ENCODE assay signal across 1 cellular context in the genomic region with DNA sequence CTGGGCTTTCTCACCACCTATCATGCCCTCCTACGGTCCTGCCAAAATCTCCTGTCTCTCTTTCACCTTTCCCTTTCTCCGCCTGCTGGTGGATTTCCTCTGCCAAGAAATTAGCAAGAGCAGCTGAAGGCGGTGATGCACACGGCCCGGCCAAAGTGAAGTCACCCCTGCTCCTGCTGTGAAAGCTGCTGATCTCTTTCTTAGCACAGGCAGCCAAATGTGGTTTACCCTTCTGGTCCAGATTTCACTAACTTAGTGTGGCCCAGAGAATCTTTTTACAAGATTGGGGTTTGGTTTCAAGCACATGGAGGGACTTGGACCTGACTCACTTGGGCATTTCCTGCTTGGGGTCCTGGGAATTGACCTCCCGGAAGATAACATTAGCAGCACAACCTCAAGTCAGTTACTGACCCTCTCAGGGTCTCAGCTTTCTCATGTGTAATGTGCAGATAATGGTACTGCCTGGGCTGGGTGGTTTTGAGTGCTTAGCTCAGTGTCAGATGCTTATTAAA.
TF ChIP-seq lines count a peak whose summit lies in the region.

No MANE protein-coding gene starts in this region.

TF ChIP-seq in H1, 55 proteins besides CTCF, POLR2A, EP300 and RAD21 (continued from another document):
- TF ChIP-seq, protein P1, sequence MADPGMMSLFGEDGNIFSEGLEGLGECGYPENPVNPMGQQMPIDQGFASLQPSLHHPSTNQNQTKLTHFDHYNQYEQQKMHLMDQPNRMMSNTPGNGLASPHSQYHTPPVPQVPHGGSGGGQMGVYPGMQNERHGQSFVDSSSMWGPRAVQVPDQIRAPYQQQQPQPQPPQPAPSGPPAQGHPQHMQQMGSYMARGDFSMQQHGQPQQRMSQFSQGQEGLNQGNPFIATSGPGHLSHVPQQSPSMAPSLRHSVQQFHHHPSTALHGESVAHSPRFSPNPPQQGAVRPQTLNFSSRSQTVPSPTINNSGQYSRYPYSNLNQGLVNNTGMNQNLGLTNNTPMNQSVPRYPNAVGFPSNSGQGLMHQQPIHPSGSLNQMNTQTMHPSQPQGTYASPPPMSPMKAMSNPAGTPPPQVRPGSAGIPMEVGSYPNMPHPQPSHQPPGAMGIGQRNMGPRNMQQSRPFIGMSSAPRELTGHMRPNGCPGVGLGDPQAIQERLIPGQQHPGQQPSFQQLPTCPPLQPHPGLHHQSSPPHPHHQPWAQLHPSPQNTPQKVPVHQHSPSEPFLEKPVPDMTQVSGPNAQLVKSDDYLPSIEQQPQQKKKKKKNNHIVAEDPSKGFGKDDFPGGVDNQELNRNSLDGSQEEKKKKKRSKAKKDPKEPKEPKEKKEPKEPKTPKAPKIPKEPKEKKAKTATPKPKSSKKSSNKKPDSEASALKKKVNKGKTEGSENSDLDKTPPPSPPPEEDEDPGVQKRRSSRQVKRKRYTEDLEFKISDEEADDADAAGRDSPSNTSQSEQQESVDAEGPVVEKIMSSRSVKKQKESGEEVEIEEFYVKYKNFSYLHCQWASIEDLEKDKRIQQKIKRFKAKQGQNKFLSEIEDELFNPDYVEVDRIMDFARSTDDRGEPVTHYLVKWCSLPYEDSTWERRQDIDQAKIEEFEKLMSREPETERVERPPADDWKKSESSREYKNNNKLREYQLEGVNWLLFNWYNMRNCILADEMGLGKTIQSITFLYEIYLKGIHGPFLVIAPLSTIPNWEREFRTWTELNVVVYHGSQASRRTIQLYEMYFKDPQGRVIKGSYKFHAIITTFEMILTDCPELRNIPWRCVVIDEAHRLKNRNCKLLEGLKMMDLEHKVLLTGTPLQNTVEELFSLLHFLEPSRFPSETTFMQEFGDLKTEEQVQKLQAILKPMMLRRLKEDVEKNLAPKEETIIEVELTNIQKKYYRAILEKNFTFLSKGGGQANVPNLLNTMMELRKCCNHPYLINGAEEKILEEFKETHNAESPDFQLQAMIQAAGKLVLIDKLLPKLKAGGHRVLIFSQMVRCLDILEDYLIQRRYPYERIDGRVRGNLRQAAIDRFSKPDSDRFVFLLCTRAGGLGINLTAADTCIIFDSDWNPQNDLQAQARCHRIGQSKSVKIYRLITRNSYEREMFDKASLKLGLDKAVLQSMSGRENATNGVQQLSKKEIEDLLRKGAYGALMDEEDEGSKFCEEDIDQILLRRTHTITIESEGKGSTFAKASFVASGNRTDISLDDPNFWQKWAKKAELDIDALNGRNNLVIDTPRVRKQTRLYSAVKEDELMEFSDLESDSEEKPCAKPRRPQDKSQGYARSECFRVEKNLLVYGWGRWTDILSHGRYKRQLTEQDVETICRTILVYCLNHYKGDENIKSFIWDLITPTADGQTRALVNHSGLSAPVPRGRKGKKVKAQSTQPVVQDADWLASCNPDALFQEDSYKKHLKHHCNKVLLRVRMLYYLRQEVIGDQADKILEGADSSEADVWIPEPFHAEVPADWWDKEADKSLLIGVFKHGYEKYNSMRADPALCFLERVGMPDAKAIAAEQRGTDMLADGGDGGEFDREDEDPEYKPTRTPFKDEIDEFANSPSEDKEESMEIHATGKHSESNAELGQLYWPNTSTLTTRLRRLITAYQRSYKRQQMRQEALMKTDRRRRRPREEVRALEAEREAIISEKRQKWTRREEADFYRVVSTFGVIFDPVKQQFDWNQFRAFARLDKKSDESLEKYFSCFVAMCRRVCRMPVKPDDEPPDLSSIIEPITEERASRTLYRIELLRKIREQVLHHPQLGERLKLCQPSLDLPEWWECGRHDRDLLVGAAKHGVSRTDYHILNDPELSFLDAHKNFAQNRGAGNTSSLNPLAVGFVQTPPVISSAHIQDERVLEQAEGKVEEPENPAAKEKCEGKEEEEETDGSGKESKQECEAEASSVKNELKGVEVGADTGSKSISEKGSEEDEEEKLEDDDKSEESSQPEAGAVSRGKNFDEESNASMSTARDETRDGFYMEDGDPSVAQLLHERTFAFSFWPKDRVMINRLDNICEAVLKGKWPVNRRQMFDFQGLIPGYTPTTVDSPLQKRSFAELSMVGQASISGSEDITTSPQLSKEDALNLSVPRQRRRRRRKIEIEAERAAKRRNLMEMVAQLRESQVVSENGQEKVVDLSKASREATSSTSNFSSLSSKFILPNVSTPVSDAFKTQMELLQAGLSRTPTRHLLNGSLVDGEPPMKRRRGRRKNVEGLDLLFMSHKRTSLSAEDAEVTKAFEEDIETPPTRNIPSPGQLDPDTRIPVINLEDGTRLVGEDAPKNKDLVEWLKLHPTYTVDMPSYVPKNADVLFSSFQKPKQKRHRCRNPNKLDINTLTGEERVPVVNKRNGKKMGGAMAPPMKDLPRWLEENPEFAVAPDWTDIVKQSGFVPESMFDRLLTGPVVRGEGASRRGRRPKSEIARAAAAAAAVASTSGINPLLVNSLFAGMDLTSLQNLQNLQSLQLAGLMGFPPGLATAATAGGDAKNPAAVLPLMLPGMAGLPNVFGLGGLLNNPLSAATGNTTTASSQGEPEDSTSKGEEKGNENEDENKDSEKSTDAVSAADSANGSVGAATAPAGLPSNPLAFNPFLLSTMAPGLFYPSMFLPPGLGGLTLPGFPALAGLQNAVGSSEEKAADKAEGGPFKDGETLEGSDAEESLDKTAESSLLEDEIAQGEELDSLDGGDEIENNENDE (IDR thresholded peaks at IDR 0.05; ENCODE audit: insufficient replicate concordance, low read length), result no peak
- no peak for TF ChIP-seq KDM5A (IDR thresholded peaks at IDR 0.05; ENCODE audit: low read length)
TF ChIP-seq in H1: peak in this region for 0.
